ENCODE assay signal across 11 cellular contexts in genomic region chr2:10792001-10792400, GRCh38. TPM values are rescaled to one million over a fixed set of nuclear protein-coding genes. Genes with fewer than 3 reads are reported as not detected.
DNase-seq lines count a peak whose midpoint lies in the region; ATAC-seq, FAIRE-seq and TF ChIP-seq lines count a peak whose summit lies in the region.
"Had no signal": no experiment of that assay in that cellular context is flagged by ENCODE, and none has a peak within 500 bp of the region (broad histone marks: within the 10 kb centered on the region; RNA-seq: fewer than 3 reads in every experiment).

No MANE protein-coding gene starts in this region.

- intact Hi-C loops in esophagus muscularis mucosa (cut with DNase I), result no loop called here

- H3K4me3 Mint-ChIP-seq in effector memory CD8-positive, alpha-beta T cell, result peak overlapping the region; percentile 80 to 87
- H3K4me3 Mint-ChIP-seq: nephron progenitor cell had no signal

- peaks cover 52 to 100% (median 95%) of the 10 kb centered on the region in 4 donors for H3K36me3 ChIP-seq in esophagus muscularis mucosa

- H3K9me3 ChIP-seq in esophagus muscularis mucosa, result no peaks in the 10 kb centered on the region
- H3K9me3 ChIP-seq: tibial nerve had no signal

- H3K27me3 Mint-ChIP-seq in effector memory CD8-positive, alpha-beta T cell, result no peaks in the 10 kb centered on the region

- 67% methylated on average over 2 of the region's 2 CpGs for WGBS in esophagus muscularis mucosa

- no peak for TF ChIP-seq EP300 in esophagus muscularis mucosa (IDR thresholded peaks at IDR 0.05)

- H3K36me3 Mint-ChIP-seq in effector memory CD8-positive, alpha-beta T cell (ENCODE audit: insufficient read depth), result peaks cover 89% of the 10 kb centered on the region

- H3K4me3 ChIP-seq in esophagus muscularis mucosa, result no peak overlapping the region
- H3K4me3 ChIP-seq: tibial nerve had no signal

- ATAC-seq in GM19043 (IDR thresholded peaks at IDR 0.05; ENCODE audit: low read depth, unreplicated experiment) (peak; percentile 34), HG03045 (IDR thresholded peaks at IDR 0.05; ENCODE audit: unreplicated experiment) (peak; percentile 58)
- peak; percentile 47 for ATAC-seq in effector memory CD8-positive, alpha-beta T cell (replicated peaks)

- DNase-seq in GM18507 (ENCODE audit: extremely low spot score, insufficient read length, low read depth) (no peak), HK-2 (ENCODE audit: unreplicated experiment) (no peak), GM10266 (ENCODE audit: extremely low spot score) (no peak), esophagus muscularis mucosa (ENCODE audit: extremely low spot score) (no peak)
- DNase-seq in effector memory CD8-positive, alpha-beta T cell, result no peak
- DNase-seq: NCI-H1092, NCI-H446, nephron progenitor cell had no signal

- peak overlapping the region; percentile 98 for H3K27ac Mint-ChIP-seq in effector memory CD8-positive, alpha-beta T cell

- H3K27me3 ChIP-seq in esophagus muscularis mucosa, result no peaks in the 10 kb centered on the region
- H3K27me3 ChIP-seq: tibial nerve had no signal

- peak; percentile 5 for FAIRE-seq in GM18507 (lab: Jason Lieb, UNC)

- H3K4me1 ChIP-seq in esophagus muscularis mucosa, result peaks cover 0 to 3% (median 0%) of the 10 kb centered on the region in 4 donors
- H3K4me1 ChIP-seq: tibial nerve had no signal

- no peaks in the 10 kb centered on the region for H3K9me3 Mint-ChIP-seq in effector memory CD8-positive, alpha-beta T cell
- H3K9me3 Mint-ChIP-seq: nephron progenitor cell had no signal

- no peak for TF ChIP-seq POLR2A in esophagus muscularis mucosa (IDR thresholded peaks at IDR 0.05; ENCODE audit: low read depth)

- no peak for TF ChIP-seq CTCF in GM10266 (IDR thresholded peaks at IDR 0.05; ENCODE audit: control insufficient read depth, insufficient read depth, low read depth, missing control alignments)
- no peak for TF ChIP-seq CTCF in esophagus muscularis mucosa (IDR thresholded peaks at IDR 0.05)

- no peak overlapping the region for H3K27ac ChIP-seq in esophagus muscularis mucosa (replicated peaks in 1 of 4)
- H3K27ac ChIP-seq: tibial nerve had no signal

- H3K4me1 Mint-ChIP-seq in effector memory CD8-positive, alpha-beta T cell (ENCODE audit: low read depth in 2 of 2), result peaks cover 25 to 31% of the 10 kb centered on the region in 2 donors
- H3K4me1 Mint-ChIP-seq: nephron progenitor cell had no signal

RNA-seq across cellular contexts. Expression of gene PDIA6, which starts 20.6 kb away (rescaled TPM):
- 10 to 100 TPM; 64.8 to 99.7 (median 85.3) TPM for total RNA-seq in esophagus muscularis mucosa
